8 cellular contexts compared by ENCODE assay signal in the genomic region with DNA sequence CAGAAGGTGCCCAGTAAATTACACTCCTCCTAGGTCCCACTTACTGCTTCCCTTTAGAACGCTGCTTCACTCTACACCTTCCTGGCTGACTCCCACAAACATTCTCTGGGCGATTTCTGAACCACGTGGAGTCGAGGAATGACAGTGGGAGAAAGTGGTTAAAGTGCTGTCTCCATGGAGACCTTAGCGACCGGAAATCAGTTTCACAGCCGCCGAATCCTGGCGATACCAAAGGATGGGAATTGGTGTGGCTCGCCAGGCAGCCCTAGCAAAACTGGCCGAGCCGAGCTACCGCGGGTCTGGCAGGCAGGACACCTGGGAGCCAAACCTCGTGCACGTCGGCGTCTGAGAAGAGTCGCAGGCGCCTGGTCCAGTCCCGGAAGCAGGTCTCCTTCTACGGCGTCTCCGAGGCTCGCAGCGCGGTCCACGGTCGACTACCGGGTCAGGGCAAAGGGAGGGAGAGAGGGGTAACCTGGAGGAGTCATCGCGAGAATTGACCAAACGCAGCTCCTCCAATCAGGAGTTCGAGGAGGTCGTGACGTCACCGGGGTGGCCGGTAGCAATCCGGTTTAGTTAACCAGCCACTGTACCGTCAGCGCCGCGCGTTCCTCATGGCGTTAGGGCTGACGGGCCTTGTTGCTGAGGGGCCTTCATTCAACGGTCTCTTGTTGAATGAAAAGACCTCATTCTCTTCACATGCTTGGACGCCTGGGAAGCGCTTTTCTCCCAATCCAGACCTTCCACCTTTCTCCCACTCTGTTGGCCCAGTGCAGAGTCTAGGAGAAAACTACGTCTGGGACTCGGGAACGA. TPM values are rescaled to one million over a fixed set of nuclear protein-coding genes. Genes with fewer than 3 reads are reported as not detected.
DNase-seq lines count a peak whose midpoint lies in the region; ATAC-seq and TF ChIP-seq lines count a peak whose summit lies in the region.

A gene with protein sequence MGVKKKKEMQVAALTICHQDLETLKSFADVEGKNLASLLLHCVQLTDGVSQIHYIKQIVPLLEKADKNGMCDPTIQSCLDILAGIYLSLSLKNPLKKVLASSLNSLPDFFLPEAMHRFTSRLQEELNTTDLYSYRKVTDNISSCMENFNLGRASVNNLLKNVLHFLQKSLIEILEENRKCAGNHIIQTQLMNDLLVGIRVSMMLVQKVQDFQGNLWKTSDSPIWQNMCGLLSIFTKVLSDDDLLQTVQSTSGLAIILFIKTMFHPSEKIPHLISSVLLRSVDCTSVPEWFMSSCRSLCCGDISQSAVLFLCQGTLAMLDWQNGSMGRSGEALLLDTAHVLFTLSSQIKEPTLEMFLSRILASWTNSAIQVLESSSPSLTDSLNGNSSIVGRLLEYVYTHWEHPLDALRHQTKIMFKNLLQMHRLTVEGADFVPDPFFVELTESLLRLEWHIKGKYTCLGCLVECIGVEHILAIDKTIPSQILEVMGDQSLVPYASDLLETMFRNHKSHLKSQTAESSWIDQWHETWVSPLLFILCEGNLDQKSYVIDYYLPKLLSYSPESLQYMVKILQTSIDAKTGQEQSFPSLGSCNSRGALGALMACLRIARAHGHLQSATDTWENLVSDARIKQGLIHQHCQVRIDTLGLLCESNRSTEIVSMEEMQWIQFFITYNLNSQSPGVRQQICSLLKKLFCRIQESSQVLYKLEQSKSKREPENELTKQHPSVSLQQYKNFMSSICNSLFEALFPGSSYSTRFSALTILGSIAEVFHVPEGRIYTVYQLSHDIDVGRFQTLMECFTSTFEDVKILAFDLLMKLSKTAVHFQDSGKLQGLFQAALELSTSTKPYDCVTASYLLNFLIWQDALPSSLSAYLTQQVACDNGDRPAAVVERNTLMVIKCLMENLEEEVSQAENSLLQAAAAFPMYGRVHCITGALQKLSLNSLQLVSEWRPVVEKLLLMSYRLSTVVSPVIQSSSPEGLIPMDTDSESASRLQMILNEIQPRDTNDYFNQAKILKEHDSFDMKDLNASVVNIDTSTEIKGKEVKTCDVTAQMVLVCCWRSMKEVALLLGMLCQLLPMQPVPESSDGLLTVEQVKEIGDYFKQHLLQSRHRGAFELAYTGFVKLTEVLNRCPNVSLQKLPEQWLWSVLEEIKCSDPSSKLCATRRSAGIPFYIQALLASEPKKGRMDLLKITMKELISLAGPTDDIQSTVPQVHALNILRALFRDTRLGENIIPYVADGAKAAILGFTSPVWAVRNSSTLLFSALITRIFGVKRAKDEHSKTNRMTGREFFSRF (N-terminal part only) (minus strand): TSS at position 436 of the 810 bp plus-strand sequence. CDS start 3,646 bp downstream, outside the sequence.

- H3K9me3 Mint-ChIP-seq in type B pancreatic cell, result no peaks in the 10 kb centered on the region

- peak within 1 kb of the TSS; percentile 56 for H3K27ac ChIP-seq in adipose tissue (ENCODE audit: low read depth, low read length)

- WGBS in adipose tissue, 3 donors, result 0% methylated on average over 51 to 52 of the region's 52 CpGs

- no peaks in the 10 kb centered on the region for H3K27me3 Mint-ChIP-seq in type B pancreatic cell

- intact Hi-C loops in cardiac septum (cut with DNase I), result no loop called here

- DNase-seq in NCI-H1436 (lab: John Stamatoyannopoulos, UW) (peak; percentile 98), T follicular helper cell (ENCODE audit: low read depth) (peak; percentile 88), cardiac septum (ENCODE audit: low spot score) (peak; percentile 98), pons (ENCODE audit: low spot score) (peak; percentile 98), type B pancreatic cell (ENCODE audit: extremely low spot score, unreplicated experiment) (peak; percentile 99)

- peak within 1 kb of the TSS; percentile 97 for H3K4me3 Mint-ChIP-seq in type B pancreatic cell

- H3K36me3 Mint-ChIP-seq in type B pancreatic cell, result no peaks in the 10 kb centered on the region

- peak within 1 kb of the TSS; percentile 63 for H3K4me3 ChIP-seq in GM12875 (ENCODE audit: low read depth, low read length)

- H3K27ac Mint-ChIP-seq in type B pancreatic cell, result peak within 1 kb of the TSS; percentile 98

- H3K4me1 Mint-ChIP-seq in type B pancreatic cell (ENCODE audit: unreplicated experiment), result peaks cover 15% of the 10 kb centered on the region

- TF ChIP-seq CTCF in GM12875 (IDR thresholded peaks at IDR 0.05; ENCODE audit: borderline replicate concordance, insufficient read depth, low read depth, low read length), result no peak
- no peak for TF ChIP-seq CTCF in type B pancreatic cell (conservative IDR thresholded peaks at IDR 0.05)

- ATAC-seq in HG02798 (IDR thresholded peaks at IDR 0.05; ENCODE audit: poor library complexity, unreplicated experiment), result peak; percentile 99

RNA-seq across cellular contexts. Expression of the gene that starts here (rescaled TPM):
- polyA plus RNA-seq in adipose tissue, result 10 to 100 TPM in 1 of 3 donors, 1 to 10 TPM in 2; 8.6 to 15.5 (median 9.3) TPM
- total RNA-seq in cardiac septum (18.4 TPM), type B pancreatic cell (ENCODE audit: low replicate concordance) (35.6 and 59.8 TPM in 2 replicates)

Comparison
In these comparisons a context has a peak if more than half of its experiments do, and no peak if none do; other contexts are left out.
1. Peak in every context shown above with its lines: DNase-seq, ATAC-seq, H3K4me3 ChIP-seq and H3K27ac ChIP-seq.